Comparison of ENCODE assay signal across 16 cellular contexts in the genomic region with DNA sequence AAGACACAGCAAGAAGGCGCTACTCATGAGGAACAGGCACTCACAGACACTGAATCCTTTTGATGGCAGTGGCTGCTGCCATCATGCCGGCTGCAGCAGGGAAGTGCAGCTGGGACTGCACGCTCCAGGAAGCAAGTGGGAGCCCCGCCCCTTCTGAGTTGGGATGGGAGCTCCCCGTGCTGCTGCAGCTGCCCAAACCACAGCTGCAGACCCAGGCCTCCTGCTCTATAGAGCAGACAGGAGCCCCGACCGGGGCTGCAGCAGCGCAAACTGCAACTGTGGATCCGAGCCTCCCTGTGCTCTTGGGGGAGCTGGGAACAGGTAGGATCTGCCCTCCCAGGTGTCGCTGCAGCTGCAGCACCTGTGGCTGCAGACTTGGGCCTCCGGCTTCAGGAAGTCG.
A peak's percentile ranks its signal among the peaks of the same experiment; 100 is the strongest.
DNase-seq lines count a peak whose midpoint lies in the region; ATAC-seq, FAIRE-seq and TF ChIP-seq lines count a peak whose summit lies in the region.
"Had no signal": no experiment of that assay in that cellular context is flagged by ENCODE, and none has a peak within 500 bp of the region (broad histone marks: within the 10 kb centered on the region; RNA-seq: fewer than 3 reads in every experiment).

No MANE protein-coding gene starts in this region.

- H3K36me3 ChIP-seq in HepG2 (replicated peaks in 1 of 2; ENCODE audit: control insufficient read depth in 1 of 2, insufficient read depth in 2 of 2, low read length in 2 of 2) (no peaks in the 10 kb centered on the region), right lobe of liver (no peaks in the 10 kb centered on the region), iPS-15b (ENCODE audit: control insufficient read depth, insufficient read depth, low read length) (no peaks in the 10 kb centered on the region)
- H3K36me3 ChIP-seq: tibial nerve had no signal

- TF ChIP-seq EP300 in HepG2 (IDR thresholded peaks at IDR 0.05; ENCODE audit: low read depth in 2 of 2, low read length in 2 of 2) (no peak), HepG2 (CRISPR knock-in tag; IDR thresholded peaks at IDR 0.05; ENCODE audit: borderline replicate concordance) (no peak)

- no peaks in the 10 kb centered on the region for H4K20me1 ChIP-seq in HepG2 (ENCODE audit: insufficient read depth, low read length)

- no peak for TF ChIP-seq RAD21 in HepG2 (CRISPR knock-in tag; IDR thresholded peaks at IDR 0.05)

- no peak overlapping the region for H2AFZ ChIP-seq in HepG2 (ENCODE audit: low read length)

- BruUV-seq in HepG2 (replicated peaks; lab: Mats Ljungman, UMichigan) = no TSS peak

- POLR2A ChIA-PET in HepG2 (lab: Yijun Ruan, JAX) = no interaction called here

- no peak overlapping the region for H3K9ac ChIP-seq in HepG2 (ENCODE audit: insufficient read depth, low read depth, low read length)
- no peak overlapping the region for H3K9ac ChIP-seq in iPS-15b (ENCODE audit: low read depth, low read length)

- no peak for TF ChIP-seq CTCF in HepG2 (CRISPR knock-in tag; IDR thresholded peaks at IDR 0.05)
- TF ChIP-seq CTCF in right lobe of liver (IDR thresholded peaks at IDR 0.05) = no peak

- H3K27me3 ChIP-seq in HepG2 (ENCODE audit: control insufficient read depth in 1 of 2, insufficient read depth in 2 of 2, low read length in 2 of 2) (no peaks in the 10 kb centered on the region; a peak in 1 of 5 replicates), right lobe of liver (no peaks in the 10 kb centered on the region), iPS-15b (ENCODE audit: control insufficient read depth, insufficient read depth, low read length) (no peaks in the 10 kb centered on the region)
- H3K27me3 ChIP-seq: tibial nerve had no signal

- H3K79me2 ChIP-seq in HepG2 (ENCODE audit: insufficient read depth, low read length) = no peaks in the 10 kb centered on the region

- ATAC-seq in HepG2 (peak; percentile 65), right lobe of liver (no peak), GM18870 (IDR thresholded peaks at IDR 0.05; ENCODE audit: unreplicated experiment) (no peak)
- ATAC-seq: effector memory CD8-positive, alpha-beta T cell; T-cell had no signal

- H3K4me1 Mint-ChIP-seq in activated naive CD4-positive, alpha-beta T cell treated with anti-CD3 and anti-CD28 coated beads, Interleukin-2, amount 10 ng/mL, durations not matched to agents 7 days and 5 days = no peaks in the 10 kb centered on the region
- H3K4me1 Mint-ChIP-seq: memory B cell, T-cell had no signal

- no peak overlapping the region for H3K4me3 Mint-ChIP-seq in activated naive CD4-positive, alpha-beta T cell treated with anti-CD3 and anti-CD28 coated beads, Interleukin-2, amount 10 ng/mL, durations not matched to agents 7 days and 5 days
- H3K4me3 Mint-ChIP-seq: effector memory CD8-positive, alpha-beta T cell; memory B cell; T-cell had no signal

- H3K4me3 ChIP-seq in HepG2 (replicated peaks in 1 of 3; ENCODE audit: insufficient read depth in 1 of 3, low read depth in 2 of 3, low read length in 3 of 3) = no peak overlapping the region
- no peak overlapping the region for H3K4me3 ChIP-seq in right lobe of liver
- peak overlapping the region; percentile 6 for H3K4me3 ChIP-seq in iPS-15b (ENCODE audit: low read depth, low read length)
- H3K4me3 ChIP-seq: tibial nerve had no signal

- intact Hi-C loops in HepG2 (cut with micrococcal nuclease; ENCODE audit: unreplicated experiment) = no loop called here
- intact Hi-C loops in right lobe of liver (cut with DNase I) = no loop called here

- no peak overlapping the region for H3K27ac Mint-ChIP-seq in activated naive CD4-positive, alpha-beta T cell treated with anti-CD3 and anti-CD28 coated beads, Interleukin-2, amount 10 ng/mL, durations not matched to agents 7 days and 5 days
- H3K27ac Mint-ChIP-seq: effector memory CD8-positive, alpha-beta T cell; memory B cell; T-cell had no signal

- DNase-seq in HepG2 (ENCODE audit: low spot score) (no peak), right lobe of liver (no peak), RPMI8226 (peak; percentile 38), COLO829 (ENCODE audit: low spot score) (no peak), erythroblast (lab: John Stamatoyannopoulos, UW) (no peak)
- no peak for DNase-seq in activated naive CD4-positive, alpha-beta T cell treated with anti-CD3 and anti-CD28 coated beads, Interleukin-2, amount 10 ng/mL, durations not matched to agents 7 days and 5 days
- DNase-seq: activated T-cell treated with anti-CD3 and anti-CD28 coated beads for 4 hours; effector memory CD8-positive, alpha-beta T cell; foreskin fibroblast; GOT3; stimulated activated CD4-positive, alpha-beta T cell treated with anti-CD3 and anti-CD28 coated beads, Interleukin-4, amount 100 ng/mL, for 24 hours; T-cell had no signal

- no peaks in the 10 kb centered on the region for H3K36me3 Mint-ChIP-seq in activated naive CD4-positive, alpha-beta T cell treated with anti-CD3 and anti-CD28 coated beads, Interleukin-2, amount 10 ng/mL, durations not matched to agents 7 days and 5 days
- H3K36me3 Mint-ChIP-seq: T-cell had no signal

- H3K9me3 ChIP-seq in HepG2 (ENCODE audit: low read length) = no peaks in the 10 kb centered on the region
- no peaks in the 10 kb centered on the region for H3K9me3 ChIP-seq in right lobe of liver
- H3K9me3 ChIP-seq in iPS-15b (ENCODE audit: control insufficient read depth, insufficient read depth, low read length) = no peaks in the 10 kb centered on the region

- 29% methylated on average over 3 of the region's 12 CpGs for WGBS in HepG2 (ENCODE audit: low lambda C conversion rate)
- 45% methylated on average over 2 of the region's 12 CpGs for WGBS in right lobe of liver (ENCODE audit: insufficient coverage, low coverage, low lambda C conversion rate, missing lambda C conversion rate)

- FAIRE-seq in HepG2 (lab: Jason Lieb, UNC) = no peak

- no peaks in the 10 kb centered on the region for H3K4me1 ChIP-seq in HepG2 (ENCODE audit: insufficient read depth, low read length)
- H3K4me1 ChIP-seq in right lobe of liver = no peaks in the 10 kb centered on the region
- no peaks in the 10 kb centered on the region for H3K4me1 ChIP-seq in iPS-15b (ENCODE audit: control insufficient read depth, insufficient read depth, low read length)
- H3K4me1 ChIP-seq: tibial nerve had no signal

- H3K4me2 ChIP-seq in HepG2 (ENCODE audit: low read depth, low read length) = no peak overlapping the region; the same call in 1 of the 2 replicates

- in situ Hi-C loops in HepG2 (cut with HindIII; ENCODE audit: extremely low pct_ligation_motif_present, low pct_unique_long_range_greater_than_20kb) = no loop called here

- H3K9me3 Mint-ChIP-seq in activated naive CD4-positive, alpha-beta T cell treated with anti-CD3 and anti-CD28 coated beads, Interleukin-2, amount 10 ng/mL, durations not matched to agents 7 days and 5 days = no peaks in the 10 kb centered on the region
- H3K9me3 Mint-ChIP-seq: effector memory CD8-positive, alpha-beta T cell had no signal

- CTCF ChIA-PET in HepG2 (lab: Yijun Ruan, JAX; ENCODE audit: low intra/inter-chr PET ratio, low total read pairs) = no interaction called here
- CTCF ChIA-PET in activated naive CD4-positive, alpha-beta T cell treated with anti-CD3 and anti-CD28 coated beads, Interleukin-2, amount 10 ng/mL, durations not matched to agents 7 days and 5 days (lab: Charles Lee) = no interaction called here

- no peak for TF ChIP-seq POLR2A in HepG2 (IDR thresholded peaks at IDR 0.05; ENCODE audit: insufficient read depth in 1 of 2, low read depth in 2 of 2, low read length in 2 of 2)
- no peak for TF ChIP-seq POLR2A in right lobe of liver (IDR thresholded peaks at IDR 0.05)
- TF ChIP-seq POLR2A in erythroblast (IDR thresholded peaks at IDR 0.05; ENCODE audit: low read length) = no peak

- H3K27me3 Mint-ChIP-seq in activated naive CD4-positive, alpha-beta T cell treated with anti-CD3 and anti-CD28 coated beads, Interleukin-2, amount 10 ng/mL, durations not matched to agents 7 days and 5 days = peaks cover 3% of the 10 kb centered on the region

- no peak overlapping the region for H3K27ac ChIP-seq in HepG2 (ENCODE audit: extremely low read length, insufficient read depth, low read length)
- no peak overlapping the region for H3K27ac ChIP-seq in right lobe of liver
- H3K27ac ChIP-seq: tibial nerve had no signal

TF ChIP-seq in HepG2, 621 proteins besides CTCF, POLR2A, EP300 and RAD21:
- TF ChIP-seq TP53 (CRISPR knock-in tag; conservative IDR thresholded peaks at IDR 0.05) (no peak), ZNF263 (CRISPR knock-in tag; IDR thresholded peaks at IDR 0.05) (no peak), SRF (IDR thresholded peaks at IDR 0.05; ENCODE audit: low read depth, low read length) (no peak), ZNF563 (CRISPR knock-in tag; IDR thresholded peaks at IDR 0.05) (no peak)
- TF ChIP-seq, protein P1, sequence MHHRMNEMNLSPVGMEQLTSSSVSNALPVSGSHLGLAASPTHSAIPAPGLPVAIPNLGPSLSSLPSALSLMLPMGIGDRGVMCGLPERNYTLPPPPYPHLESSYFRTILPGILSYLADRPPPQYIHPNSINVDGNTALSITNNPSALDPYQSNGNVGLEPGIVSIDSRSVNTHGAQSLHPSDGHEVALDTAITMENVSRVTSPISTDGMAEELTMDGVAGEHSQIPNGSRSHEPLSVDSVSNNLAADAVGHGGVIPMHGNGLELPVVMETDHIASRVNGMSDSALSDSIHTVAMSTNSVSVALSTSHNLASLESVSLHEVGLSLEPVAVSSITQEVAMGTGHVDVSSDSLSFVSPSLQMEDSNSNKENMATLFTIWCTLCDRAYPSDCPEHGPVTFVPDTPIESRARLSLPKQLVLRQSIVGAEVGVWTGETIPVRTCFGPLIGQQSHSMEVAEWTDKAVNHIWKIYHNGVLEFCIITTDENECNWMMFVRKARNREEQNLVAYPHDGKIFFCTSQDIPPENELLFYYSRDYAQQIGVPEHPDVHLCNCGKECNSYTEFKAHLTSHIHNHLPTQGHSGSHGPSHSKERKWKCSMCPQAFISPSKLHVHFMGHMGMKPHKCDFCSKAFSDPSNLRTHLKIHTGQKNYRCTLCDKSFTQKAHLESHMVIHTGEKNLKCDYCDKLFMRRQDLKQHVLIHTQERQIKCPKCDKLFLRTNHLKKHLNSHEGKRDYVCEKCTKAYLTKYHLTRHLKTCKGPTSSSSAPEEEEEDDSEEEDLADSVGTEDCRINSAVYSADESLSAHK (CRISPR knock-in tag; IDR thresholded peaks at IDR 0.05; ENCODE audit: borderline replicate concordance) = no peak
- TF ChIP-seq, protein P2, sequence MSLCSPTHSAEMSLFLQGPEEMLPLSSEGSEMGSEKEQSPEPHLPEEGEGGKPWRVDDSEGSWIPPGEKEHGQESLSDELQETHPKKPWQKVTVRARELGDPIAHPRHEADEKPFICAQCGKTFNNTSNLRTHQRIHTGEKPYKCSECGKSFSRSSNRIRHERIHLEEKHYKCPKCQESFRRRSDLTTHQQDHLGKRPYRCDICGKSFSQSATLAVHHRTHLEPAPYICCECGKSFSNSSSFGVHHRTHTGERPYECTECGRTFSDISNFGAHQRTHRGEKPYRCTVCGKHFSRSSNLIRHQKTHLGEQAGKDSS (CRISPR knock-in tag; IDR thresholded peaks at IDR 0.05; ENCODE audit: borderline replicate concordance, low read depth) = no peak
